In the genomic region with DNA sequence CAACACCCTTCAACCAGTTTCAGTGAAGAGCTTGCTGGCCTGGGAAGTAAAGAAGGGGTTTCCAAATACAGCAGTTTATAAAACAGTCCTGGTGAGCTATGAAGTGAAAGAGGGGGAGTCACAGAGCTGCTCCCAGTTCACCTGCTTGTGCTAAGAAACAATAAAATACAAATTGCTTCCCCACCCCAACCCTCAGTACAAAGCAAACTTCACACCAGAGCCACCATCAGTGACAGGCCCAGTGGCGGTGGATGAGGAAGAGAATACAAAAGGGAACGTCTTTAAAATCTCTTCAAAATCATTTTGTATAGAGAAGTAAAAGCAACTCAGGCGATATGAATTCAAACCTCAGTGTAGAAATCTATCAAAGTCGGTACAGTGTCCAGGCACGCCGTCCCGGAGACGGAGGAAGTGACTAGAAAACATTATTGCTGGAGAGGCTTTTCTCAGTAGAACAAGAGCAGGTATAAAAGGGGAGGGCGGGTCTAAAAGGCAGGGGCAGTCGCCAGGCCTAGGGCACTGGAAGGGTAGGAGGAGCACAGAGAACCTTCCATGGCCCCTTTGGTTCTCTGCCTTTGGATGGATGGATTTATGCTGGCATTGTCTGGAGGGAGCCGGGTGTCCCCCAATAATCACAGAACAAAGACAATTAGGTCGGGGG, we compare ENCODE assay signal across 19 cellular contexts. TPM values are rescaled to one million over a fixed set of nuclear protein-coding genes. Genes with fewer than 3 reads are reported as not detected.
DNase-seq lines count a peak whose midpoint lies in the region; ATAC-seq, FAIRE-seq and TF ChIP-seq lines count a peak whose summit lies in the region.
"Had no signal": no experiment of that assay in that cellular context is flagged by ENCODE, and none has a peak within 500 bp of the region (broad histone marks: within the 10 kb centered on the region; RNA-seq: fewer than 3 reads in every experiment).

No MANE protein-coding gene starts in this region.

- H3K4me1 ChIP-seq in HepG2 (ENCODE audit: insufficient read depth, low read length), result no peaks in the 10 kb centered on the region
- H3K4me1 ChIP-seq in right lobe of liver, result peaks cover 0 to 10% (median 0%) of the 10 kb centered on the region in 4 donors
- H3K4me1 ChIP-seq: upper lobe of left lung had no signal

- no peaks in the 10 kb centered on the region for H3K9me3 ChIP-seq in HepG2 (ENCODE audit: low read length)
- H3K9me3 ChIP-seq in right lobe of liver, result no peaks in the 10 kb centered on the region
- H3K9me3 ChIP-seq: ovary, upper lobe of left lung had no signal

- no peak overlapping the region for H2AFZ ChIP-seq in HepG2 (ENCODE audit: low read length)

- CTCF ChIA-PET in HepG2 (lab: Yijun Ruan, JAX; ENCODE audit: low intra/inter-chr PET ratio, low total read pairs) (no interaction called here), WTC11 (lab: Charles Lee) (interaction anchor here (1.1 kb wide), 1 partner anchor 54 kb away, joined by 4 read pairs; the partner anchor contains the start of gene PXN)

- TF ChIP-seq POLR2A in HepG2 (IDR thresholded peaks at IDR 0.05; ENCODE audit: insufficient read depth in 1 of 2, low read depth in 2 of 2, low read length in 2 of 2) (no peak), right lobe of liver (IDR thresholded peaks at IDR 0.05) (no peak)

- H3K79me2 ChIP-seq in HepG2 (ENCODE audit: insufficient read depth, low read length), result no peaks in the 10 kb centered on the region

- H3K27me3 Mint-ChIP-seq in WTC11 (ENCODE audit: low read depth) (no peaks in the 10 kb centered on the region), immature natural killer cell (ENCODE audit: low read depth in 3 of 3) (peaks cover 5 to 10% (median 9%) of the 10 kb centered on the region in 3 donors)
- H3K27me3 Mint-ChIP-seq: activated naive CD4-positive, alpha-beta T cell treated with anti-CD3 and anti-CD28 coated beads, Interleukin-2, amount 50 U/mL, for 24 hours; stimulated activated naive CD8-positive, alpha-beta T cell treated with anti-CD3 and anti-CD28 coated beads, Interleukin-15, Interleukin-2, amounts not matched to agents 100 ng/mL and 50 ng/mL, for 24 hours had no signal

- H3K27ac Mint-ChIP-seq in WTC11, result peak overlapping the region; percentile 44; the same call in 1 of the 2 replicates
- H3K27ac Mint-ChIP-seq in immature natural killer cell, result peak overlapping the region in 5 of 6 donors; percentile 48 to 69 (median 49)
- H3K27ac Mint-ChIP-seq: stimulated activated naive CD8-positive, alpha-beta T cell treated with anti-CD3 and anti-CD28 coated beads, Interleukin-15, Interleukin-2, amounts not matched to agents 100 ng/mL and 50 ng/mL, for 24 hours had no signal

- no peak for FAIRE-seq in HepG2 (lab: Jason Lieb, UNC)

- DNase-seq in HepG2 (ENCODE audit: low spot score) (no peak), right lobe of liver (no peak), WTC11 (ENCODE audit: low spot score) (no peak), immature natural killer cell (no peak), coronary artery (ENCODE audit: low spot score) (no peak), UCSD-AML1 (lab: John Stamatoyannopoulos, UW; ENCODE audit: unreplicated experiment) (no peak)
- DNase-seq: activated CD8-positive, alpha-beta memory T cell treated with anti-CD3 and anti-CD28 coated beads, Interleukin-2, amount 50 U/mL, for 48 hours; brain microvascular endothelial cell; GDM1; left ventricle myocardium superior; NCI-H1436; NCI-H2171; ovary; upper lobe of left lung had no signal

- no peak overlapping the region for H3K4me2 ChIP-seq in HepG2 (ENCODE audit: low read depth, low read length)

- H3K4me3 Mint-ChIP-seq in WTC11 (no peak overlapping the region), immature natural killer cell (no peak overlapping the region)
- H3K4me3 Mint-ChIP-seq: activated naive CD4-positive, alpha-beta T cell treated with anti-CD3 and anti-CD28 coated beads, Interleukin-2, amount 50 U/mL, for 24 hours; stimulated activated naive CD8-positive, alpha-beta T cell treated with anti-CD3 and anti-CD28 coated beads, Interleukin-15, Interleukin-2, amounts not matched to agents 100 ng/mL and 50 ng/mL, for 24 hours had no signal

- H3K4me1 Mint-ChIP-seq in WTC11 (peaks cover 8% of the 10 kb centered on the region), immature natural killer cell (no peaks in the 10 kb centered on the region)
- H3K4me1 Mint-ChIP-seq: activated naive CD4-positive, alpha-beta T cell treated with anti-CD3 and anti-CD28 coated beads, Interleukin-2, amount 50 U/mL, for 24 hours had no signal

- POLR2A ChIA-PET in HepG2 (lab: Yijun Ruan, JAX), result interaction anchor here (4.5 kb wide), 1 partner anchor 10 kb away, joined by 30 read pairs; the partner anchor contains the start of gene RPLP0
- POLR2A ChIA-PET in WTC11 (lab: Charles Lee), result interaction anchor here (0.6 to 1.3 kb wide), 3 partner anchors 10 to 534 kb away, joined by 3 to 12 read pairs (median 5); partner anchors contain the start of gene RPLP0

- ATAC-seq in HepG2 (no peak), right lobe of liver (no peak), WTC11 (no peak), HG03354 (IDR thresholded peaks at IDR 0.05; ENCODE audit: poor library complexity, severe bottlenecking, unreplicated experiment) (no peak), HG02588 (IDR thresholded peaks at IDR 0.05; ENCODE audit: unreplicated experiment) (no peak)
- ATAC-seq: activated CD4-positive, CD25-positive, alpha-beta regulatory T cell treated with anti-CD3 and anti-CD28 coated beads, Interleukin-2, amount 50 U/mL, for 24 hours; left ventricle myocardium superior had no signal

- TF ChIP-seq EP300 in HepG2 (IDR thresholded peaks at IDR 0.05; ENCODE audit: low read depth in 2 of 2, low read length in 2 of 2) (no peak), HepG2 (CRISPR knock-in tag; IDR thresholded peaks at IDR 0.05; ENCODE audit: borderline replicate concordance) (no peak)

- 98% methylated on average over 12 of the region's 12 CpGs for WGBS in HepG2 (ENCODE audit: low lambda C conversion rate)
- 80% methylated on average over 10 of the region's 12 CpGs for WGBS in right lobe of liver (ENCODE audit: insufficient coverage, low coverage, low lambda C conversion rate, missing lambda C conversion rate)

- H3K27ac ChIP-seq in HepG2 (ENCODE audit: extremely low read length, insufficient read depth, low read length), result no peak overlapping the region
- no peak overlapping the region for H3K27ac ChIP-seq in right lobe of liver
- H3K27ac ChIP-seq in coronary artery, result no peak overlapping the region
- H3K27ac ChIP-seq: brain microvascular endothelial cell, ovary, upper lobe of left lung had no signal

- TF ChIP-seq CTCF in HepG2 (CRISPR knock-in tag; IDR thresholded peaks at IDR 0.05) (no peak), right lobe of liver (IDR thresholded peaks at IDR 0.05) (no peak), WTC11 (IDR thresholded peaks at IDR 0.05) (no peak), coronary artery (IDR thresholded peaks at IDR 0.05) (no peak)

- H3K36me3 ChIP-seq in HepG2 (replicated peaks in 1 of 2; ENCODE audit: control insufficient read depth in 1 of 2, insufficient read depth in 2 of 2, low read length in 2 of 2), result peaks cover 21 to 48% of the 10 kb centered on the region in 2 experiments; a peak in 4 of 5 replicates
- H3K36me3 ChIP-seq in right lobe of liver, result peaks cover 0 to 44% (median 16%) of the 10 kb centered on the region in 4 donors
- H3K36me3 ChIP-seq: ovary had no signal

- H3K9ac ChIP-seq in HepG2 (ENCODE audit: insufficient read depth, low read depth, low read length), result no peak overlapping the region

- H3K4me3 ChIP-seq in HepG2 (replicated peaks in 1 of 3; ENCODE audit: insufficient read depth in 1 of 3, low read depth in 2 of 3, low read length in 3 of 3), result no peak overlapping the region
- no peak overlapping the region for H3K4me3 ChIP-seq in right lobe of liver
- no peak overlapping the region for H3K4me3 ChIP-seq in coronary artery
- H3K4me3 ChIP-seq: ovary, upper lobe of left lung had no signal

- TF ChIP-seq RAD21 in HepG2 (CRISPR knock-in tag; IDR thresholded peaks at IDR 0.05), result no peak

- TSS peak; percentile 56 for BruUV-seq in HepG2 (replicated peaks; lab: Mats Ljungman, UMichigan)

- H3K36me3 Mint-ChIP-seq in WTC11 (peaks cover 49% of the 10 kb centered on the region), immature natural killer cell (peaks cover 0 to 29% (median 4%) of the 10 kb centered on the region in 3 donors)

- in situ Hi-C loops in HepG2 (cut with HindIII; ENCODE audit: extremely low pct_ligation_motif_present, low pct_unique_long_range_greater_than_20kb), result loop anchor here (10.0 kb wide), 1 partner anchor 53 kb away; the partner anchor contains the start of gene PXN

- intact Hi-C loops in HepG2 (cut with micrococcal nuclease; ENCODE audit: unreplicated experiment) (no loop called here), right lobe of liver (cut with DNase I) (no loop called here)

- no peaks in the 10 kb centered on the region for H4K20me1 ChIP-seq in HepG2 (ENCODE audit: insufficient read depth, low read length)

- H3K27me3 ChIP-seq in HepG2 (ENCODE audit: control insufficient read depth in 1 of 2, insufficient read depth in 2 of 2, low read length in 2 of 2) (no peaks in the 10 kb centered on the region), right lobe of liver (no peaks in the 10 kb centered on the region)
- H3K27me3 ChIP-seq: brain microvascular endothelial cell, ovary, upper lobe of left lung had no signal

- peaks cover 2% of the 10 kb centered on the region for H3K9me3 Mint-ChIP-seq in WTC11
- no peaks in the 10 kb centered on the region for H3K9me3 Mint-ChIP-seq in immature natural killer cell
- H3K9me3 Mint-ChIP-seq: activated naive CD4-positive, alpha-beta T cell treated with anti-CD3 and anti-CD28 coated beads, Interleukin-2, amount 50 U/mL, for 24 hours; stimulated activated naive CD8-positive, alpha-beta T cell treated with anti-CD3 and anti-CD28 coated beads, Interleukin-15, Interleukin-2, amounts not matched to agents 100 ng/mL and 50 ng/mL, for 24 hours had no signal

RNA-seq across cellular contexts. Expression of gene RPLP0, which starts 10.5 kb away (rescaled TPM):
- total RNA-seq in HepG2 (2016; rRNA removed; fragmentation: Illumina TruSeq; extraction: Trizol) (2,915 and 3,025 TPM in 2 replicates), right lobe of liver (1,000 to 10,000 TPM in 2 of 6 experiments, 100 to 1,000 TPM in 4; 549 to 1,070 (median 665) TPM), WTC11 (2021) (3,149 to 3,505 TPM (median 3,452 TPM) in 3 replicates)
- 12,942 and 14,844 TPM in 2 replicates for total RNA-seq in HepG2 (2016; cell fraction: cytosol; rRNA removed; fragmentation: Illumina TruSeq; extraction: Trizol; ENCODE audit: low read depth)
- total RNA-seq in HepG2 (2016; cell fraction: insoluble cytoplasmic fraction; rRNA removed; fragmentation: Illumina TruSeq; extraction: Trizol), result 2,993 and 3,024 TPM in 2 replicates
- 11,359 and 11,757 TPM in 2 replicates for total RNA-seq in HepG2 (2016; cell fraction: membrane; rRNA removed; fragmentation: Illumina TruSeq; extraction: Trizol)
- 1,126 and 1,259 TPM in 2 replicates for total RNA-seq in HepG2 (2016; cell fraction: nucleus; rRNA removed; fragmentation: Illumina TruSeq; extraction: Trizol)
- polyA plus RNA-seq in HepG2 (2011; rRNA removed) (5,570 and 6,229 TPM in 2 replicates), immature natural killer cell (1,000 to 10,000 TPM in 1 of 3 donors, 100 to 1,000 TPM in 2; 528 to 1,271 (median 768) TPM)
- polyA plus RNA-seq in HepG2 (2011; cell fraction: cytosol; rRNA removed), result 8,040 and 9,457 TPM in 2 replicates
- polyA plus RNA-seq in HepG2 (2011; cell fraction: nucleus; rRNA removed), result 2,511 and 2,559 TPM in 2 replicates
- 2,582 and 3,579 TPM in 2 replicates for polyA plus RNA-seq in HepG2 (2012)
- polyA plus RNA-seq in HepG2 (2016; cell fraction: cytosol; fragmentation: Illumina TruSeq; extraction: Trizol; ENCODE audit: low read depth), result 15,203 and 16,637 TPM in 2 replicates
- 2,845 and 2,926 TPM in 2 replicates for polyA plus RNA-seq in HepG2 (2016; cell fraction: insoluble cytoplasmic fraction; fragmentation: Illumina TruSeq; extraction: Trizol; ENCODE audit: low read depth)
- 10,153 and 10,714 TPM in 2 replicates for polyA plus RNA-seq in HepG2 (2016; cell fraction: membrane; fragmentation: Illumina TruSeq; extraction: Trizol; ENCODE audit: low read depth)
- 1,939 and 1,982 TPM in 2 replicates for polyA plus RNA-seq in HepG2 (2016; cell fraction: nucleus; fragmentation: Illumina TruSeq; extraction: Trizol; ENCODE audit: insufficient read depth, low read depth)
- polyA minus RNA-seq in HepG2 (2011; rRNA and poly(A)+ RNA removed; ENCODE audit: low replicate concordance), result 4,147 and 6,586 TPM in 2 replicates
- polyA minus RNA-seq in HepG2 (2011; cell fraction: cytosol; rRNA and poly(A)+ RNA removed), result 1,238 and 1,297 TPM in 2 replicates
- 657 and 805 TPM in 2 replicates for polyA minus RNA-seq in HepG2 (2011; cell fraction: nucleus; rRNA and poly(A)+ RNA removed)

RNA-seq across cellular contexts. Expression of gene GCN1, which starts 16.9 kb away (rescaled TPM):
- 66.7 and 83.0 TPM in 2 replicates for total RNA-seq in HepG2 (2016; rRNA removed; fragmentation: Illumina TruSeq; extraction: Trizol)
- total RNA-seq in HepG2 (2016; cell fraction: cytosol; rRNA removed; fragmentation: Illumina TruSeq; extraction: Trizol; ENCODE audit: low read depth), result 59.7 and 67.2 TPM in 2 replicates
- total RNA-seq in HepG2 (2016; cell fraction: insoluble cytoplasmic fraction; rRNA removed; fragmentation: Illumina TruSeq; extraction: Trizol), result 56.9 and 87.0 TPM in 2 replicates
- 19.6 and 22.1 TPM in 2 replicates for total RNA-seq in HepG2 (2016; cell fraction: membrane; rRNA removed; fragmentation: Illumina TruSeq; extraction: Trizol)
- total RNA-seq in HepG2 (2016; cell fraction: nucleus; rRNA removed; fragmentation: Illumina TruSeq; extraction: Trizol), result 125 and 128 TPM in 2 replicates
- 55.3 and 58.2 TPM in 2 replicates for polyA plus RNA-seq in HepG2 (2011; rRNA removed)
- polyA plus RNA-seq in HepG2 (2011; cell fraction: cytosol; rRNA removed), result 20.5 and 25.6 TPM in 2 replicates
- 394 and 725 TPM in 2 replicates for polyA plus RNA-seq in HepG2 (2011; cell fraction: nucleus; rRNA removed)
- 47.0 and 60.6 TPM in 2 replicates for polyA plus RNA-seq in HepG2 (2012)
- polyA plus RNA-seq in HepG2 (2016; cell fraction: cytosol; fragmentation: Illumina TruSeq; extraction: Trizol; ENCODE audit: low read depth), result 1.8 and 2.1 TPM in 2 replicates
- 33.5 and 45.5 TPM in 2 replicates for polyA plus RNA-seq in HepG2 (2016; cell fraction: insoluble cytoplasmic fraction; fragmentation: Illumina TruSeq; extraction: Trizol; ENCODE audit: low read depth)
- polyA plus RNA-seq in HepG2 (2016; cell fraction: membrane; fragmentation: Illumina TruSeq; extraction: Trizol; ENCODE audit: low read depth), result 4.1 and 5.4 TPM in 2 replicates
- 177 and 198 TPM in 2 replicates for polyA plus RNA-seq in HepG2 (2016; cell fraction: nucleus; fragmentation: Illumina TruSeq; extraction: Trizol; ENCODE audit: insufficient read depth, low read depth)
- 204 and 255 TPM in 2 replicates for polyA minus RNA-seq in HepG2 (2011; rRNA and poly(A)+ RNA removed; ENCODE audit: low replicate concordance)
- polyA minus RNA-seq in HepG2 (2011; cell fraction: cytosol; rRNA and poly(A)+ RNA removed), result 59.8 and 61.6 TPM in 2 replicates
- 229 and 237 TPM in 2 replicates for polyA minus RNA-seq in HepG2 (2011; cell fraction: nucleus; rRNA and poly(A)+ RNA removed)
- total RNA-seq in right lobe of liver, result 10 to 100 TPM; 29.9 to 62.8 (median 39.4) TPM
- total RNA-seq in WTC11 (2021), result 147 to 181 TPM (median 162 TPM) in 3 replicates
- 10 to 100 TPM in 2 of 3 donors, 1 to 10 TPM in 1; 9.7 to 26.4 (median 11.3) TPM for polyA plus RNA-seq in immature natural killer cell

RNA-seq across cellular contexts. Expression of gene PXN, which starts 54.2 kb away (rescaled TPM):
- total RNA-seq in HepG2 (2016; rRNA removed; fragmentation: Illumina TruSeq; extraction: Trizol), result 13.6 and 14.2 TPM in 2 replicates
- total RNA-seq in HepG2 (2016; cell fraction: cytosol; rRNA removed; fragmentation: Illumina TruSeq; extraction: Trizol; ENCODE audit: low read depth), result 2.8 and 2.9 TPM in 2 replicates
- total RNA-seq in HepG2 (2016; cell fraction: insoluble cytoplasmic fraction; rRNA removed; fragmentation: Illumina TruSeq; extraction: Trizol), result 10.2 and 11.3 TPM in 2 replicates
- 10.5 and 13.4 TPM in 2 replicates for total RNA-seq in HepG2 (2016; cell fraction: membrane; rRNA removed; fragmentation: Illumina TruSeq; extraction: Trizol)
- total RNA-seq in HepG2 (2016; cell fraction: nucleus; rRNA removed; fragmentation: Illumina TruSeq; extraction: Trizol), result 10.6 and 14.0 TPM in 2 replicates
- 13.9 and 14.2 TPM in 2 replicates for polyA plus RNA-seq in HepG2 (2011; rRNA removed)
- polyA plus RNA-seq in HepG2 (2011; cell fraction: cytosol; rRNA removed), result 5.8 and 6.3 TPM in 2 replicates
- 34.5 and 43.7 TPM in 2 replicates for polyA plus RNA-seq in HepG2 (2011; cell fraction: nucleus; rRNA removed)
- polyA plus RNA-seq in HepG2 (2012), result 18.0 and 21.4 TPM in 2 replicates
- polyA plus RNA-seq in HepG2 (2016; cell fraction: cytosol; fragmentation: Illumina TruSeq; extraction: Trizol; ENCODE audit: low read depth), result 3.3 and 3.4 TPM in 2 replicates
- polyA plus RNA-seq in HepG2 (2016; cell fraction: insoluble cytoplasmic fraction; fragmentation: Illumina TruSeq; extraction: Trizol; ENCODE audit: low read depth), result 20.0 and 28.0 TPM in 2 replicates
- polyA plus RNA-seq in HepG2 (2016; cell fraction: membrane; fragmentation: Illumina TruSeq; extraction: Trizol; ENCODE audit: low read depth), result 14.1 and 14.2 TPM in 2 replicates
- polyA plus RNA-seq in HepG2 (2016; cell fraction: nucleus; fragmentation: Illumina TruSeq; extraction: Trizol; ENCODE audit: insufficient read depth, low read depth), result 43.9 and 49.3 TPM in 2 replicates
- polyA minus RNA-seq in HepG2 (2011; rRNA and poly(A)+ RNA removed; ENCODE audit: low replicate concordance), result 26.4 and 40.4 TPM in 2 replicates
- polyA minus RNA-seq in HepG2 (2011; cell fraction: cytosol; rRNA and poly(A)+ RNA removed), result 6.4 and 8.2 TPM in 2 replicates
- 10.3 and 10.7 TPM in 2 replicates for polyA minus RNA-seq in HepG2 (2011; cell fraction: nucleus; rRNA and poly(A)+ RNA removed)
- 10 to 100 TPM; 15.1 to 32.6 (median 24.1) TPM for total RNA-seq in right lobe of liver
- total RNA-seq in WTC11 (2021), result 96.6 to 132 TPM (median 99.2 TPM) in 3 replicates
- 100 to 1,000 TPM; 132 to 310 (median 240) TPM for polyA plus RNA-seq in immature natural killer cell
